1 cellular context compared by ENCODE assay signal in the genomic region with DNA sequence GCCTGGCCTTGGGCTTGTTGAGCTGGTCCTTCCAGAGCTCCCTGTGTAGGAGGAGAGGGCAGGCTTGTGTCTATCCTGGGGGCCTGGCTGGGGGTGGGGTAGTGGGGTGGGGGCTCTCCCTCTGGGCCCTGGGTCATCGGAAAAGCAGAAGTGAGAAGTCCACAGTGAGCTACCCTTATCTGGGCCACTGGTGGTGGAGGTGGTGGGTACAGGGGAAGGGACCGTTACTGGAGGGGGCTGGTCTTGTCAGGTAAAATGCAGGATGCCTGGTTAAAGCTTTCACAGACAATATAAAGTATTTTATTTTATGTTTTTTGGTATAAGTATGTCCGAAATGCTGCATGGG.
TF ChIP-seq lines count a peak whose summit lies in the region.

No MANE protein-coding gene starts in this region.

TF ChIP-seq in K562, 482 proteins besides CTCF, POLR2A, EP300 and RAD21:
- no peak for TF ChIP-seq STAT5B (CRISPR knock-in tag; IDR thresholded peaks at IDR 0.05)
- TF ChIP-seq, protein P1, sequence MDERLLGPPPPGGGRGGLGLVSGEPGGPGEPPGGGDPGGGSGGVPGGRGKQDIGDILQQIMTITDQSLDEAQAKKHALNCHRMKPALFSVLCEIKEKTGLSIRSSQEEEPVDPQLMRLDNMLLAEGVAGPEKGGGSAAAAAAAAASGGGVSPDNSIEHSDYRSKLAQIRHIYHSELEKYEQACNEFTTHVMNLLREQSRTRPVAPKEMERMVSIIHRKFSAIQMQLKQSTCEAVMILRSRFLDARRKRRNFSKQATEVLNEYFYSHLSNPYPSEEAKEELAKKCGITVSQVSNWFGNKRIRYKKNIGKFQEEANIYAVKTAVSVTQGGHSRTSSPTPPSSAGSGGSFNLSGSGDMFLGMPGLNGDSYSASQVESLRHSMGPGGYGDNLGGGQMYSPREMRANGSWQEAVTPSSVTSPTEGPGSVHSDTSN (CRISPR knock-in tag; IDR thresholded peaks at IDR 0.05; ENCODE audit: low read depth): no peak
- TF ChIP-seq, protein P1 (tag; conservative IDR thresholded peaks at IDR 0.05; ENCODE audit: low read depth): no peak
- TF ChIP-seq ZFP36 (IDR thresholded peaks at IDR 0.05; ENCODE audit: low read depth, low read length, partially characterized antibody): no peak
- TF ChIP-seq, protein P2, sequence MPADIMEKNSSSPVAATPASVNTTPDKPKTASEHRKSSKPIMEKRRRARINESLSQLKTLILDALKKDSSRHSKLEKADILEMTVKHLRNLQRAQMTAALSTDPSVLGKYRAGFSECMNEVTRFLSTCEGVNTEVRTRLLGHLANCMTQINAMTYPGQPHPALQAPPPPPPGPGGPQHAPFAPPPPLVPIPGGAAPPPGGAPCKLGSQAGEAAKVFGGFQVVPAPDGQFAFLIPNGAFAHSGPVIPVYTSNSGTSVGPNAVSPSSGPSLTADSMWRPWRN (IDR thresholded peaks at IDR 0.05; ENCODE audit: low read depth): no peak
- no peak for TF ChIP-seq SMAD3 (CRISPR knock-in tag; conservative IDR thresholded peaks at IDR 0.05)
- TF ChIP-seq ETV1 (tag; conservative IDR thresholded peaks at IDR 0.05; ENCODE audit: low read depth): no peak
- TF ChIP-seq, protein P3, sequence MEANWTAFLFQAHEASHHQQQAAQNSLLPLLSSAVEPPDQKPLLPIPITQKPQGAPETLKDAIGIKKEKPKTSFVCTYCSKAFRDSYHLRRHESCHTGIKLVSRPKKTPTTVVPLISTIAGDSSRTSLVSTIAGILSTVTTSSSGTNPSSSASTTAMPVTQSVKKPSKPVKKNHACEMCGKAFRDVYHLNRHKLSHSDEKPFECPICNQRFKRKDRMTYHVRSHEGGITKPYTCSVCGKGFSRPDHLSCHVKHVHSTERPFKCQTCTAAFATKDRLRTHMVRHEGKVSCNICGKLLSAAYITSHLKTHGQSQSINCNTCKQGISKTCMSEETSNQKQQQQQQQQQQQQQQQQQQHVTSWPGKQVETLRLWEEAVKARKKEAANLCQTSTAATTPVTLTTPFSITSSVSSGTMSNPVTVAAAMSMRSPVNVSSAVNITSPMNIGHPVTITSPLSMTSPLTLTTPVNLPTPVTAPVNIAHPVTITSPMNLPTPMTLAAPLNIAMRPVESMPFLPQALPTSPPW (CRISPR knock-in tag; IDR thresholded peaks at IDR 0.05): peak; percentile 67; the same call in 1 of the 2 replicates
- no peak for TF ChIP-seq SRSF1 (IDR thresholded peaks at IDR 0.05; ENCODE audit: low read depth, low read length)
- TF ChIP-seq CHD2 (IDR thresholded peaks at IDR 0.05; ENCODE audit: low read depth, low read length): no peak
- peak; percentile 87 for TF ChIP-seq SPI1 (IDR thresholded peaks at IDR 0.05; ENCODE audit: borderline replicate concordance, low read depth, low read length)
- no peak for TF ChIP-seq ZNF239 (CRISPR knock-in tag; IDR thresholded peaks at IDR 0.05)
- no peak for TF ChIP-seq ZNF764 (CRISPR knock-in tag; IDR thresholded peaks at IDR 0.05; ENCODE audit: low read depth)
TF ChIP-seq in K562: peak in this region for 2.
